In genomic region chr10:21173964-21174669, GRCh38 we compare ENCODE assay signal across 8 cellular contexts.
A peak's percentile ranks its signal among the peaks of the same experiment; 100 is the strongest.
DNase-seq lines count a peak whose midpoint lies in the region; ATAC-seq and TF ChIP-seq lines count a peak whose summit lies in the region.

No MANE protein-coding gene starts in this region.

- intact Hi-C loops in HCT116 (cut with micrococcal nuclease): loop anchor here (5.0 kb wide), 1 partner anchor 358 kb away; the partner anchor contains the start of gene MLLT10
- intact Hi-C loops in Panc1 (cut with micrococcal nuclease; ENCODE audit: unreplicated experiment): loop anchor here (5.0 to 10.0 kb wide), 3 partner anchors 91 to 351 kb away; partner anchors contain the start of gene SKIDA1
- intact Hi-C loops in colonic mucosa (cut with DNase I): no loop called here
- intact Hi-C loops in right lobe of liver (cut with DNase I): no loop called here

- no peaks in the 10 kb centered on the region for H3K36me3 ChIP-seq in HCT116 (ENCODE audit: control insufficient read depth in 1 of 2, insufficient read depth in 2 of 2, low read length in 2 of 2)
- no peaks in the 10 kb centered on the region; the same call in none of the 2 replicates for H3K36me3 ChIP-seq in Panc1 (ENCODE audit: control insufficient read depth, insufficient read depth, low read length)
- no peaks in the 10 kb centered on the region for H3K36me3 ChIP-seq in colonic mucosa
- no peaks in the 10 kb centered on the region for H3K36me3 ChIP-seq in right lobe of liver

- peak; percentile 33; the same call in 1 of the 2 replicates for TF ChIP-seq RAD21 in HCT116 (IDR thresholded peaks at IDR 0.05; ENCODE audit: low read depth)

- CTCF ChIA-PET in HCT116 (lab: Charles Lee) (no interaction called here), Panc1 (lab: Charles Lee) (no interaction called here)

- H3K9me2 ChIP-seq in HCT116 (ENCODE audit: insufficient read depth): no peaks in the 10 kb centered on the region

- WGBS in right lobe of liver (ENCODE audit: insufficient coverage, low coverage, low lambda C conversion rate, missing lambda C conversion rate): no CpG with 5 or more reads among the region's 80 CpGs

- peak overlapping the region; percentile 86 for H2AFZ ChIP-seq in HCT116 (ENCODE audit: low read depth, low read length, poor library complexity, severe bottlenecking)

- peak overlapping the region; percentile 67 for H3K9ac ChIP-seq in HCT116 (ENCODE audit: low read length)
- peak overlapping the region; percentile 3 to 63 for H3K9ac ChIP-seq in colonic mucosa (ENCODE audit: low read depth in 2 of 2, low read length in 2 of 2)

- peak overlapping the region; percentile 75 to 77 for H3K4me3 ChIP-seq in HCT116 (replicated peaks in 1 of 2; ENCODE audit: low read depth in 1 of 2, low read length in 2 of 2)
- H3K4me3 ChIP-seq in Panc1 (ENCODE audit: low read depth in 2 of 2, low read length in 2 of 2): peak overlapping the region; percentile 69 to 78
- H3K4me3 ChIP-seq in colonic mucosa: peak overlapping the region; percentile 58
- H3K4me3 ChIP-seq in right lobe of liver: peak overlapping the region; percentile 45 to 54 (median 49)

- H3K9me3 ChIP-seq in HCT116 (ENCODE audit: control insufficient read depth in 1 of 2, insufficient read depth in 1 of 2, low read depth in 1 of 2, low read length in 2 of 2): 0 out of 4 replicates have a peak, but pooled peaks cover 0 to 2% of the 10 kb centered on the region in 2 experiments
- no peaks in the 10 kb centered on the region for H3K9me3 ChIP-seq in Panc1 (ENCODE audit: control insufficient read depth, insufficient read depth, low read depth, low read length)
- H3K9me3 ChIP-seq in colonic mucosa: no peaks in the 10 kb centered on the region
- no peaks in the 10 kb centered on the region for H3K9me3 ChIP-seq in right lobe of liver

- H3K27ac ChIP-seq in HCT116 (ENCODE audit: low read depth, low read length): peak overlapping the region; percentile 90
- H3K27ac ChIP-seq in Panc1 (ENCODE audit: low read length): peak overlapping the region; percentile 93
- peak overlapping the region; percentile 66 for H3K27ac ChIP-seq in colonic mucosa
- H3K27ac ChIP-seq in right lobe of liver: peak overlapping the region in 1 of 3 donors; percentile 15

- H3K79me2 ChIP-seq in HCT116 (ENCODE audit: insufficient read depth, low read length): no peaks in the 10 kb centered on the region

- H3K4me2 ChIP-seq in HCT116 (ENCODE audit: low read length): peak overlapping the region; percentile 93

- in situ Hi-C loops in Panc1 (cut with HindIII; ENCODE audit: low pct_unique_long_range_greater_than_20kb, low sequenced_read_pairs): no loop called here

- TF ChIP-seq POLR2A in HCT116 (IDR thresholded peaks at IDR 0.05; ENCODE audit: borderline replicate concordance, extremely low read depth, insufficient read depth, insufficient read length) (no peak), right lobe of liver (IDR thresholded peaks at IDR 0.05) (peak; percentile 32)

- DNase-seq in COR-L47 (lab: John Stamatoyannopoulos, UW): peak; percentile 65
- peak; percentile 63 for DNase-seq in HCT116 (ENCODE audit: low read depth, low spot score)
- no peak for DNase-seq in Panc1 (ENCODE audit: low read depth, low spot score)
- peak; percentile 65 for DNase-seq in colonic mucosa
- DNase-seq in right lobe of liver: peak; percentile 51 to 78 (median 60)
- peak; percentile 31 to 37 for DNase-seq in stimulated activated CD4-positive, alpha-beta T cell treated with anti-CD3 and anti-CD28 coated beads, Interleukin-4, amount 100 ng/mL, for 48 hours (ENCODE audit: low read depth in 2 of 2)
- DNase-seq in activated gamma-delta T cell treated with Interleukin-2 at 50 U/mL for 16 hours: no peak

- RAD21 ChIA-PET in HCT116 (lab: Charles Lee; ENCODE audit: low non-redundant PET in 1 of 2, low total read pairs in 2 of 2, uncharacterized antibody in 2 of 2, unreplicated experiment in 2 of 2): no interaction called here

- no peaks in the 10 kb centered on the region for H4K20me1 ChIP-seq in HCT116 (ENCODE audit: insufficient read depth)

- POLR2A ChIA-PET in HCT116 (lab: Charles Lee): no interaction called here
- POLR2A ChIA-PET in Panc1 (lab: Charles Lee): no interaction called here

- H3K27me3 ChIP-seq in HCT116 (ENCODE audit: insufficient read depth, low read length): no peaks in the 10 kb centered on the region
- no peaks in the 10 kb centered on the region for H3K27me3 ChIP-seq in Panc1 (ENCODE audit: control insufficient read depth, insufficient read depth, low read length)
- H3K27me3 ChIP-seq in colonic mucosa: peaks cover 7% of the 10 kb centered on the region
- H3K27me3 ChIP-seq in right lobe of liver: no peaks in the 10 kb centered on the region

- TF ChIP-seq CTCF in HCT116 (IDR thresholded peaks at IDR 0.05 in 2 of 3, conservative IDR thresholded peaks at IDR 0.05 in 1 of 3; ENCODE audit: borderline replicate concordance in 1 of 3, insufficient read depth in 1 of 3, low read depth in 2 of 3, low read length in 2 of 3) (no peak), Panc1 (IDR thresholded peaks at IDR 0.05) (peak; percentile 21; the same call in 1 of the 2 replicates), colonic mucosa (IDR thresholded peaks at IDR 0.05) (no peak), right lobe of liver (IDR thresholded peaks at IDR 0.05) (no peak)

- peaks cover 24 to 39% of the 10 kb centered on the region in 2 experiments for H3K4me1 ChIP-seq in HCT116 (ENCODE audit: control insufficient read depth in 1 of 2, insufficient read depth in 2 of 2, low read length in 2 of 2)
- peaks cover 37% of the 10 kb centered on the region for H3K4me1 ChIP-seq in Panc1 (ENCODE audit: control insufficient read depth, insufficient read depth, low read length)
- no peaks in the 10 kb centered on the region for H3K4me1 ChIP-seq in colonic mucosa
- peaks cover 0 to 16% (median 0%) of the 10 kb centered on the region in 4 donors for H3K4me1 ChIP-seq in right lobe of liver

- BruUV-seq in HCT116 (replicated peaks; lab: Mats Ljungman, UMichigan) (no TSS peak), Panc1 (replicated peaks; lab: Mats Ljungman, UMichigan) (no TSS peak)

- ATAC-seq in HCT116: peak; percentile 80
- ATAC-seq in Panc1: peak; percentile 85
- ATAC-seq in right lobe of liver: peak; percentile 74 to 81 (median 77)
- no peak for ATAC-seq in GM19328 (IDR thresholded peaks at IDR 0.05; ENCODE audit: unreplicated experiment)

TF ChIP-seq in HCT116, 20 proteins besides CTCF, POLR2A, EP300 and RAD21 (continues in another document):
- TF ChIP-seq SIN3A (IDR thresholded peaks at IDR 0.05; ENCODE audit: low read depth) (peak; percentile 76), ZBTB33 (IDR thresholded peaks at IDR 0.05; ENCODE audit: extremely low read depth, insufficient replicate concordance, low read length) (no peak), FOSL1 (IDR thresholded peaks at IDR 0.05; ENCODE audit: low read depth) (no peak; the same call in 1 of the 2 replicates), EGR1 (IDR thresholded peaks at IDR 0.05; ENCODE audit: low read depth) (peak; percentile 62), REST (IDR thresholded peaks at IDR 0.05; ENCODE audit: low read depth) (no peak), ZNF274 (IDR thresholded peaks at IDR 0.05; ENCODE audit: low read depth, low read length) (no peak), ZFX (IDR thresholded peaks at IDR 0.05) (peak; percentile 80), ATF3 (IDR thresholded peaks at IDR 0.05) (no peak), MAX (IDR thresholded peaks at IDR 0.05) (peak; percentile 76), CBX3 (IDR thresholded peaks at IDR 0.05; ENCODE audit: low read depth) (peak; percentile 89)

Comparison
In these comparisons a context has a peak if more than half of its experiments do, and no peak if none do; other contexts are left out.
1. DNase-seq: peak in COR-L47 (single experiment), HCT116 (single experiment), colonic mucosa (single experiment), right lobe of liver (3 of 3) and stimulated activated CD4-positive, alpha-beta T cell treated with anti-CD3 and anti-CD28 coated beads, Interleukin-4, amount 100 ng/mL, for 48 hours (2 of 2); none in Panc1 (single experiment) and activated gamma-delta T cell treated with Interleukin-2 at 50 U/mL for 16 hours (single experiment).
2. intact Hi-C loops: an anchor here in HCT116 (5.0 kb wide) and Panc1 (5.0 to 10.0 kb wide); none called in colonic mucosa and right lobe of liver.
3. Peak in every context shown above with its lines, with median percentiles within 50 percentile points of each other: H3K4me3 ChIP-seq.